In the genomic region with DNA sequence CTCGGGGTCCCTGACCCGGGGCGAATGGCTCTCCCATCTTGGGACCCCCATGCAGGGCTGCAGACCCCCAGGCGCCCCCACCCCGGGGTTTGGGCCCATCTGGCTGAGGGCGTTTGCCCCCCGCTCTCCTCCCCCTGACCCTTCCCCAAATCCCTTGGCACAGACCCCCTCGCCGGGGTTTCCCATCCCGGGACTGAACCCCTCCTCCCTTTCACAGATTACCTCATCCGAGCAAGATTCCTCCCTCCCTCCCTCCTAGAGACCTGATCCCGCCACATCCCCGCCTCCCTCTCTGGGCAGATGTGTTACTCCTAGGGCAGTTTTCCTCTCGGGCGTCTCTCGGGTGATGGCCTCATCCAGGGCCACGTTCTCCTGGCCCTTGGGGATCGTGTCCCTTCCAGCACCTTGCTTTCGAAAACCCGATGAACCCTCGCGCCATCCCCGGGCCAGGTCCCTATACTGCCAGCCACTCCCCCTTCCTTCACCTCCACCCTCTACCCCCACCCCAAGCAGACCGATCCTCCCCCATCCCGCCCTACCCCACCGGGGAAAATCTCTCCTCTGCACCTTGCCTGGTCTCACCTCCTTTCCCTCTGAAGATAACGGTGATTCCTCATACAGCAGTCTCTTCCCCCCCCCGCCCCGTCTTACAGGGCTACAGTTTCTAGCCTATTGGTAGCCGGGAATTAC, we compare ENCODE assay signal across 8 cellular contexts. TPM values are rescaled to one million over a fixed set of nuclear protein-coding genes. Genes with fewer than 3 reads are reported as not detected.
DNase-seq lines count a peak whose midpoint lies in the region; ATAC-seq and TF ChIP-seq lines count a peak whose summit lies in the region.

No MANE protein-coding gene starts in this region.

- DNase-seq in NCI-H524 (lab: John Stamatoyannopoulos, UW) (peak; percentile 18 to 47), NCI-H524 treated with DMSO at 0.1 percent for 48 hours (lab: John Stamatoyannopoulos, UW) (no peak), foreskin fibroblast (peak; percentile 28 to 72), neural crest cell (ENCODE audit: low read depth, low spot score) (peak; percentile 28), type B pancreatic cell (ENCODE audit: extremely low spot score, unreplicated experiment) (no peak)
- peak; percentile 37 for DNase-seq in activated T-helper 9 cell treated with anti-CD3 and anti-CD28 coated beads, Interleukin-2, amount 50 U/mL, for 16 hours (ENCODE audit: low read depth)

- H3K9ac ChIP-seq in OCI-LY3 (ENCODE audit: low read length): peak overlapping the region; percentile 96

- H2AFZ ChIP-seq in OCI-LY3 (ENCODE audit: low read depth, low read length): no peak overlapping the region

- H3K36me3 Mint-ChIP-seq in neural crest cell (ENCODE audit: low read depth): no peaks in the 10 kb centered on the region
- H3K36me3 Mint-ChIP-seq in type B pancreatic cell: peaks cover 11% of the 10 kb centered on the region

- peak overlapping the region; percentile 91 for H3K4me2 ChIP-seq in OCI-LY3 (ENCODE audit: low read length)

- H3K79me2 ChIP-seq in OCI-LY3 (ENCODE audit: low read length): peaks cover 59% of the 10 kb centered on the region

- H3K9me3 Mint-ChIP-seq in neural crest cell (no peaks in the 10 kb centered on the region), type B pancreatic cell (no peaks in the 10 kb centered on the region)

- H3K4me3 ChIP-seq in OCI-LY3 (ENCODE audit: low read length) (peak overlapping the region; percentile 93), foreskin fibroblast (ENCODE audit: low read depth in 1 of 2, low read length in 2 of 2) (peak overlapping the region; percentile 83 to 85)

- H3K4me1 ChIP-seq in OCI-LY3 (ENCODE audit: low read length): peaks cover 40% of the 10 kb centered on the region

- peaks cover 5% of the 10 kb centered on the region for H3K36me3 ChIP-seq in OCI-LY3 (replicated peaks; ENCODE audit: low read depth, low read length)

- H3K4me1 Mint-ChIP-seq in neural crest cell: peaks cover 73% of the 10 kb centered on the region
- peaks cover 36% of the 10 kb centered on the region for H3K4me1 Mint-ChIP-seq in type B pancreatic cell (ENCODE audit: unreplicated experiment)

- H3K27me3 ChIP-seq in OCI-LY3 (ENCODE audit: low read depth, low read length): no peaks in the 10 kb centered on the region

- peaks cover 47% of the 10 kb centered on the region for H4K20me1 ChIP-seq in OCI-LY3 (ENCODE audit: insufficient read depth, low read length)

- H3K27me3 Mint-ChIP-seq in neural crest cell (ENCODE audit: low read depth): no peaks in the 10 kb centered on the region
- H3K27me3 Mint-ChIP-seq in type B pancreatic cell: peaks cover 7% of the 10 kb centered on the region

- H3K27ac Mint-ChIP-seq in neural crest cell (ENCODE audit: unreplicated experiment) (peak overlapping the region; percentile 95), type B pancreatic cell (peak overlapping the region; percentile 94)

- TF ChIP-seq CTCF in OCI-LY3 (IDR thresholded peaks at IDR 0.05; ENCODE audit: low read depth, low read length) (no peak), foreskin fibroblast (IDR thresholded peaks at IDR 0.05; ENCODE audit: low read depth, low read length) (no peak), neural crest cell (conservative IDR thresholded peaks at IDR 0.05) (no peak), type B pancreatic cell (conservative IDR thresholded peaks at IDR 0.05) (no peak)

- ATAC-seq in HG02678 (IDR thresholded peaks at IDR 0.05; ENCODE audit: unreplicated experiment): no peak

- H3K4me3 Mint-ChIP-seq in neural crest cell: peak overlapping the region; percentile 95
- H3K4me3 Mint-ChIP-seq in type B pancreatic cell: peak overlapping the region; percentile 92

- peak overlapping the region; percentile 71 for H3K27ac ChIP-seq in OCI-LY3 (ENCODE audit: low read length)

- H3K9me3 ChIP-seq in OCI-LY3 (ENCODE audit: insufficient read depth, low read length): no peaks in the 10 kb centered on the region

RNA-seq across cellular contexts. Expression of gene KMT2A, which starts 0.9 kb away (rescaled TPM):
- total RNA-seq in neural crest cell (78.8 and 86.3 TPM in 2 replicates), type B pancreatic cell (ENCODE audit: low replicate concordance) (45.5 and 71.1 TPM in 2 replicates)

RNA-seq across cellular contexts. Expression of gene ATP5MG, which starts 35.8 kb away (rescaled TPM):
- total RNA-seq in neural crest cell (227 and 233 TPM in 2 replicates), type B pancreatic cell (ENCODE audit: low replicate concordance) (207 and 263 TPM in 2 replicates)

Comparison
In these comparisons a context has a peak if more than half of its experiments do, and no peak if none do; other contexts are left out.
1. DNase-seq: peak in NCI-H524 (2 of 2), activated T-helper 9 cell treated with anti-CD3 and anti-CD28 coated beads, Interleukin-2, amount 50 U/mL, for 16 hours (single experiment), foreskin fibroblast (2 of 2) and neural crest cell (single experiment); none in NCI-H524 treated with DMSO at 0.1 percent for 48 hours (single experiment) and type B pancreatic cell (single experiment).